ENCODE assay signal across 1 cellular context in genomic region chr3:158644345-158644908, GRCh38.
TF ChIP-seq lines count a peak whose summit lies in the region.

TSS of gene GFM1 (plus strand) at chr3:158644527. CDS start at chr3:158644635, 108 bp downstream.

TF ChIP-seq in K562, 482 proteins besides CTCF, POLR2A, EP300 and RAD21 (continued from another document and continues in another):
- TF ChIP-seq THRB (CRISPR knock-in tag; conservative IDR thresholded peaks at IDR 0.05) (0 out of 2 replicates have a peak, but pooled peaks have one; percentile 48), ZNF77 (CRISPR knock-in tag; IDR thresholded peaks at IDR 0.05) (no peak), BACH1 (tag; IDR thresholded peaks at IDR 0.05) (no peak), ESRRB (CRISPR knock-in tag; IDR thresholded peaks at IDR 0.05; ENCODE audit: borderline replicate concordance) (no peak), ELF1 (tag; IDR thresholded peaks at IDR 0.05) (peak; percentile 89), BCOR (IDR thresholded peaks at IDR 0.05) (no peak), ZBTB40 (IDR thresholded peaks at IDR 0.05) (peak; percentile 97), ZBTB40 (CRISPR knock-in tag; IDR thresholded peaks at IDR 0.05) (no peak), ZNF395 (CRISPR knock-in tag; IDR thresholded peaks at IDR 0.05) (peak; percentile 95), MCM5 (IDR thresholded peaks at IDR 0.05; ENCODE audit: low read depth) (no peak), CTBP1 (IDR thresholded peaks at IDR 0.05; ENCODE audit: borderline replicate concordance) (peak; percentile 56; the same call in 1 of the 2 replicates), PML (IDR thresholded peaks at IDR 0.05; ENCODE audit: low read length) (peak; percentile 79), POLR2G (IDR thresholded peaks at IDR 0.05; ENCODE audit: low read depth, low read length) (peak; percentile 94), THRAP3 (IDR thresholded peaks at IDR 0.05; ENCODE audit: borderline replicate concordance) (no peak), ZNF518B (CRISPR knock-in tag; IDR thresholded peaks at IDR 0.05) (no peak), NFIC (IDR thresholded peaks at IDR 0.05) (no peak; the same call in 1 of the 2 replicates), ZNF318 (IDR thresholded peaks at IDR 0.05; ENCODE audit: borderline replicate concordance in 1 of 2, low read depth in 1 of 2) (no peak), TBL1XR1 (IDR thresholded peaks at IDR 0.05; ENCODE audit: low read length in 2 of 2) (peak in 1 of 2 experiments; percentile 30; a peak in 1 of 4 replicates), POLR3A (IDR thresholded peaks at IDR 0.05; ENCODE audit: borderline replicate concordance, extremely low read depth, insufficient read depth, insufficient read length) (no peak), PHF21A (IDR thresholded peaks at IDR 0.05; ENCODE audit: borderline replicate concordance, low read depth) (peak; percentile 72; the same call in 1 of the 2 replicates), SP2 (IDR thresholded peaks at IDR 0.05; ENCODE audit: extremely low read depth, low read depth, low read length, poor library complexity, severe bottlenecking) (peak; percentile 66), FOXJ2 (tag; IDR thresholded peaks at IDR 0.05) (no peak), ZSCAN32 (CRISPR knock-in tag; IDR thresholded peaks at IDR 0.05) (no peak), EHMT2 (IDR thresholded peaks at IDR 0.05) (peak; percentile 87), STAG1 (CRISPR knock-in tag; IDR thresholded peaks at IDR 0.05; ENCODE audit: borderline replicate concordance) (no peak), FUS (optimal IDR thresholded peaks at IDR 0.05; ENCODE audit: low read depth, low read length) (no peak), SIN3A (IDR thresholded peaks at IDR 0.05; ENCODE audit: borderline replicate concordance in 2 of 2, control insufficient read depth in 1 of 2, low read depth in 2 of 2, low read length in 2 of 2) (peak; percentile 81 to 88; a peak in 3 of 4 replicates), BDP1 (IDR thresholded peaks at IDR 0.05; ENCODE audit: insufficient read depth, insufficient read length) (no peak), ZNF445 (CRISPR knock-in tag; IDR thresholded peaks at IDR 0.05; ENCODE audit: low read depth) (no peak), BMI1 (IDR thresholded peaks at IDR 0.05; ENCODE audit: low read length) (no peak), MYC (IDR thresholded peaks at IDR 0.05; ENCODE audit: low read depth, low read length) (peak; percentile 93), MYC (CRISPR knock-in tag; IDR thresholded peaks at IDR 0.05; ENCODE audit: borderline replicate concordance, low read depth) (peak; percentile 88; the same call in 1 of the 2 replicates)
